8 cellular contexts compared by ENCODE assay signal in the genomic region with DNA sequence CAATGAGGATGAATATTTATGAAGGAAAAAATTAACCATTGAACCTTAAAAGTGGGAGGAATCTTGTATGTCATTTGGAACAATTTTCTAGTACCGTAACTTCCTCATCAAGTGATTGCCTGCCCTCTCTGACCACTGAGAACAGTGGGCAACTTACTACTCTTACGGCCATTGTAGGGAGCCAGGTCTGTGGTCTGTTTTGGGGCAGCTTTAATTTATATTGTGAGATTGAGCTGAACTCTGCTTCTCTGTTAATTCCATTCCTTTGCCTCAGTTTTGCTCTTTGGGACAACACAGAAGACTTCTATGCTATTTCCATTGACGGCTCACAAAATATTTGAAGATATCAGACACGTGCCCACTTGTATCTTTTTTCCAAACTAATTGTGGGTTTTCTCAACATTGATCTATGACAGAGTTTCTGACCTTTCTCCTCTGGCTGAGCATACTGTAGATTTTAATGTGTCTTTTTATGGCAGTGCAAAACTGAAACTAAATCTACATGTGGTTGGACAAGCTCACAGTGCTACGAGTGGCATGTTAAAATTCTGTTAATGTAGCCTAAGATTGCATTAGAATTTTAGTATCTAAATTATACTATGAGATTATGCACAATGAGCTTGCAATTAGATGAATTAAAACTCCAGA. TPM values are rescaled to one million over a fixed set of nuclear protein-coding genes. Genes with fewer than 3 reads are reported as not detected.
DNase-seq lines count a peak whose midpoint lies in the region; ATAC-seq and TF ChIP-seq lines count a peak whose summit lies in the region.

No MANE protein-coding gene starts in this region.

- no peak for TF ChIP-seq POLR2A in vagina (IDR thresholded peaks at IDR 0.05)

- TF ChIP-seq CTCF in fibroblast of lung (conservative IDR thresholded peaks at IDR 0.05 in 1 of 2, IDR thresholded peaks at IDR 0.05 in 1 of 2; ENCODE audit: low read depth in 1 of 2, low read length in 2 of 2) = no peak
- no peak for TF ChIP-seq CTCF in vagina (IDR thresholded peaks at IDR 0.05)

- no peaks in the 10 kb centered on the region for H3K36me3 ChIP-seq in fibroblast of lung (ENCODE audit: control insufficient read depth, insufficient read depth, low read length)
- H3K36me3 ChIP-seq in vagina = no peaks in the 10 kb centered on the region

- no peak for ATAC-seq in right cardiac atrium
- no peak for ATAC-seq in left ventricle myocardium superior

- H3K27me3 ChIP-seq in right cardiac atrium (ENCODE audit: control insufficient read depth, insufficient read depth) (no peaks in the 10 kb centered on the region), fibroblast of lung (ENCODE audit: control insufficient read depth, insufficient read depth, low read length) (no peaks in the 10 kb centered on the region), vagina (no peaks in the 10 kb centered on the region)

- H4K20me1 ChIP-seq in fibroblast of lung (ENCODE audit: control insufficient read depth, extremely low read depth, insufficient read depth, low read length) = no peaks in the 10 kb centered on the region

- H3K4me1 ChIP-seq in right cardiac atrium (ENCODE audit: control insufficient read depth, insufficient read depth, low read length) (no peaks in the 10 kb centered on the region), fibroblast of lung (ENCODE audit: control insufficient read depth, extremely low read depth, insufficient read depth, low read length) (no peaks in the 10 kb centered on the region), vagina (no peaks in the 10 kb centered on the region)

- no peaks in the 10 kb centered on the region for H3K79me2 ChIP-seq in fibroblast of lung (ENCODE audit: control insufficient read depth, insufficient read depth, low read length)

- intact Hi-C loops in right cardiac atrium (cut with DNase I) = no loop called here
- intact Hi-C loops in left ventricle myocardium superior (cut with micrococcal nuclease) = no loop called here
- intact Hi-C loops in vagina (cut with DNase I) = no loop called here
- intact Hi-C loops in posterior vena cava (cut with DNase I) = no loop called here

- H3K4me2 ChIP-seq in fibroblast of lung (ENCODE audit: extremely low read depth, insufficient read depth, low read length) = peak overlapping the region; percentile 61

- H2AFZ ChIP-seq in fibroblast of lung (ENCODE audit: low read length) = peak overlapping the region; percentile 12

- WGBS in right cardiac atrium = 55% methylated on average over 5 of the region's 5 CpGs

- no peak overlapping the region for H3K27ac ChIP-seq in right cardiac atrium (ENCODE audit: low read length)
- H3K27ac ChIP-seq in fibroblast of lung (ENCODE audit: insufficient read depth, low read length) = no peak overlapping the region
- H3K27ac ChIP-seq in vagina = no peak overlapping the region

- DNase-seq in right cardiac atrium = no peak
- no peak for DNase-seq in left ventricle myocardium superior
- peak; percentile 40 for DNase-seq in NAMALWA (ENCODE audit: low spot score)
- peak; percentile 40 to 61 for DNase-seq in fibroblast of lung (ENCODE audit: low read depth in 2 of 2)
- DNase-seq in vagina (ENCODE audit: extremely low spot score in 2 of 2) = no peak
- no peak for DNase-seq in posterior vena cava (ENCODE audit: low spot score)
- no peak for DNase-seq in GDM1 (lab: John Stamatoyannopoulos, UW)
- no peak for DNase-seq in NCI-H774 (lab: John Stamatoyannopoulos, UW)

- H3K9ac ChIP-seq in fibroblast of lung (ENCODE audit: insufficient read depth, low read length) = no peak overlapping the region

- H3K9me3 ChIP-seq in right cardiac atrium (ENCODE audit: control insufficient read depth, low read length) (no peaks in the 10 kb centered on the region), fibroblast of lung (ENCODE audit: control insufficient read depth, insufficient read depth, low read depth, low read length) (no peaks in the 10 kb centered on the region), vagina (no peaks in the 10 kb centered on the region)

- H3K4me3 ChIP-seq in right cardiac atrium (ENCODE audit: low read length) (peak overlapping the region; percentile 12), fibroblast of lung (replicated peaks in 1 of 4; ENCODE audit: control extremely low read depth in 1 of 4, insufficient read depth in 1 of 4, low read depth in 3 of 4, low read length in 4 of 4) (peak overlapping the region; percentile 4 to 19 (median 12)), vagina (peak overlapping the region; percentile 11 to 24)

RNA-seq across cellular contexts. Expression of a gene that starts 27.8 kb away (rescaled TPM):
- total RNA-seq in right cardiac atrium = 1 to 10 TPM; 8.2 to 9.2 (median 9.0) TPM
- polyA plus RNA-seq in right cardiac atrium = 4.0 TPM
- 8.8 TPM for total RNA-seq in left ventricle myocardium superior
- 32.9 and 39.0 TPM in 2 replicates for total RNA-seq in fibroblast of lung
- polyA plus RNA-seq in fibroblast of lung = 11.1 and 14.0 TPM in 2 replicates
- polyA plus RNA-seq in fibroblast of lung (2012) = 12.8 and 16.3 TPM in 2 replicates
- polyA minus RNA-seq in fibroblast of lung (ENCODE audit: low replicate concordance) = 7.0 and 14.8 TPM in 2 replicates
- 8.8 TPM for total RNA-seq in vagina
- total RNA-seq in posterior vena cava = 10 to 100 TPM in 1 of 2 donors, 1 to 10 TPM in 1; 8.9 to 12.0 TPM

Comparison
In these comparisons a context has a peak if more than half of its experiments do, and no peak if none do; other contexts are left out.
1. DNase-seq: peak in NAMALWA (single experiment) and fibroblast of lung (2 of 2); none in right cardiac atrium (0 of 3), left ventricle myocardium superior (single experiment), vagina (0 of 2), posterior vena cava (single experiment), GDM1 (single experiment) and NCI-H774 (single experiment).
2. Peak in every context shown above with its lines, with median percentiles within 50 percentile points of each other: H3K4me3 ChIP-seq.